In genomic region chr4:8761824-8762205, GRCh38 we compare ENCODE assay signal across 16 cellular contexts.
A peak's percentile ranks its signal among the peaks of the same experiment; 100 is the strongest.
DNase-seq lines count a peak whose midpoint lies in the region; ATAC-seq and TF ChIP-seq lines count a peak whose summit lies in the region.
"Had no signal": no experiment of that assay in that cellular context is flagged by ENCODE, and none has a peak within 500 bp of the region (broad histone marks: within the 10 kb centered on the region; RNA-seq: fewer than 3 reads in every experiment).

No MANE protein-coding gene starts in this region.

- TF ChIP-seq CTCF in right atrium auricular region (IDR thresholded peaks at IDR 0.05) (no peak), coronary artery (IDR thresholded peaks at IDR 0.05) (no peak), lower lobe of right lung (IDR thresholded peaks at IDR 0.05) (no peak), tibial artery (IDR thresholded peaks at IDR 0.05) (no peak)

- DNase-seq in Right ventricle myocardium superior (peak; percentile 24), right atrium auricular region (ENCODE audit: low spot score) (no peak), coronary artery (ENCODE audit: low spot score) (peak; percentile 64), lower lobe of right lung (peak; percentile 26), tibial artery (peak; percentile 7 to 37), dedifferentiated amniotic fluid mesenchymal stem cell (ENCODE audit: extremely low spot score) (no peak), DMS114 treated with DMSO at 0.1 percent for 48 hours (lab: John Stamatoyannopoulos, UW; ENCODE audit: unreplicated experiment) (no peak), HuH-7.5 (ENCODE audit: low spot score) (no peak)
- DNase-seq: CD4-positive, CD25-positive, alpha-beta regulatory T cell; DMS79; H9; NCI-H1417; NCI-H1930; NCI-H2171; NCI-H510A had no signal

- intact Hi-C loops in Right ventricle myocardium superior (cut with DNase I) (no loop called here), lower lobe of right lung (cut with DNase I) (no loop called here), tibial artery (cut with DNase I; ENCODE audit: low total_unique reads) (no loop called here)

- H3K9me3 ChIP-seq in right atrium auricular region (no peaks in the 10 kb centered on the region), lower lobe of right lung (no peaks in the 10 kb centered on the region), tibial artery (no peaks in the 10 kb centered on the region)
- H3K9me3 ChIP-seq: A549 had no signal

- ATAC-seq in Right ventricle myocardium superior (ENCODE audit: poor library complexity) (no peak), lower lobe of right lung (no peak)

- H3K4me1 ChIP-seq in right atrium auricular region (no peaks in the 10 kb centered on the region), lower lobe of right lung (no peaks in the 10 kb centered on the region), tibial artery (no peaks in the 10 kb centered on the region)
- H3K4me1 ChIP-seq: A549 had no signal

- no peak overlapping the region for H3K27ac ChIP-seq in right atrium auricular region
- H3K27ac ChIP-seq in coronary artery: no peak overlapping the region
- no peak overlapping the region for H3K27ac ChIP-seq in lower lobe of right lung
- no peak overlapping the region for H3K27ac ChIP-seq in tibial artery
- H3K27ac ChIP-seq: A549 had no signal

- H3K36me3 ChIP-seq in right atrium auricular region (no peaks in the 10 kb centered on the region), lower lobe of right lung (no peaks in the 10 kb centered on the region), tibial artery (no peaks in the 10 kb centered on the region)

- H3K4me3 ChIP-seq in right atrium auricular region: no peak overlapping the region
- H3K4me3 ChIP-seq in coronary artery: no peak overlapping the region
- H3K4me3 ChIP-seq in lower lobe of right lung: no peak overlapping the region
- no peak overlapping the region for H3K4me3 ChIP-seq in tibial artery
- H3K4me3 ChIP-seq: A549 had no signal

- H3K27me3 ChIP-seq in right atrium auricular region (no peaks in the 10 kb centered on the region), lower lobe of right lung (ENCODE audit: low read depth) (peaks cover under 1% of the 10 kb centered on the region), tibial artery (peaks cover 0 to 44% of the 10 kb centered on the region in 2 donors)

Comparison
In these comparisons a context has a peak if more than half of its experiments do, and no peak if none do; other contexts are left out.
1. DNase-seq: peak in Right ventricle myocardium superior (single experiment), coronary artery (single experiment), lower lobe of right lung (single experiment) and tibial artery (2 of 2); none in right atrium auricular region (single experiment), dedifferentiated amniotic fluid mesenchymal stem cell (single experiment), DMS114 treated with DMSO at 0.1 percent for 48 hours (single experiment) and HuH-7.5 (single experiment).